In the genomic region with DNA sequence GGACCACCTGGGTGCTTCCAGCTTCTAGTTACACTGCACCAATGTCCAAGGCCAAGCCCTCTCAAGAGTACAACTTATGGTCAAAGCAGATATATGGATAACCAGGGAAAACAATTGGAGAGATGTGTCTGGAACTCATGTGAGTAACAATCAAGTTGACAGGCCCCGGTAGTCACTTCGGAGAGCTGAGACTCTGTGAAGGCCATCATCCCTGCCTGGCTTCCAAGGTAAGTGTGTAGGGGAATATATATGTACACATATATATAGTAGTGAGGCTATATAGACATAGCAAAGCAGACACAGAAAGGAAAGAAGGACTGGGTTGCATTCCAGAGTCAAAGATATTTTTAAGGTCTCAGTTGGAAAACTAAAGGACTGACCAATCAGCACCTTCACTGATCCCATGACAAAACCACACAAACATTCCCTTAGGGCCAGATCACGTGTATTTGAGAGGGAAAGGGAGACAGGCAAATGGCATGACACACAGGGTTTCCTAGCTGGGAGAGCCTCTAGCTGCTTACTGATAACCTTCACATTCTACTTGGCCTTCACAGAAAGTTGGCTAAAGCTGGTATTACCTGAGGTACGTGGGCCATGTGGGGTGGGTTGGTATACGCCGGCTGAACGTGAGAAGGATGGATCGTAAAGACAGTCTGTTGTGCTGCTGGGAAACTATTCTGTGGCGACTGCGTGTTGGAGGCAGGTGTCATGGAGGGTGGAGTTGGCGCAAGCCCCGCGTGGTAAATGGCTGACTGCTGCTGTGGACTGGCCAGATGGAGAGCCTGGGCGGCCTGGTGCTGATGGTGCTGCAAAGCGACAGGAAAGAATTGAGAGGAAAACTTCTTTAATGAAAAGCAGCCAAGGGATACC, we compare ENCODE assay signal across 13 cellular contexts. TPM values are rescaled to one million over a fixed set of nuclear protein-coding genes. Genes with fewer than 3 reads are reported as not detected.
A peak's percentile ranks its signal among the peaks of the same experiment; 100 is the strongest.
DNase-seq lines count a peak whose midpoint lies in the region; ATAC-seq and TF ChIP-seq lines count a peak whose summit lies in the region.
"Had no signal": no experiment of that assay in that cellular context is flagged by ENCODE, and none has a peak within 500 bp of the region (broad histone marks: within the 10 kb centered on the region; RNA-seq: fewer than 3 reads in every experiment).

No MANE protein-coding gene starts in this region.

- ATAC-seq in GM23338 (no peak), left lobe of liver (no peak), GM21526 (IDR thresholded peaks at IDR 0.05; ENCODE audit: low FRiP score, unreplicated experiment) (no peak)

- peak; percentile 74 for DNase-seq in AG08395 (ENCODE audit: low spot score)
- no peak for DNase-seq in GM23338 (ENCODE audit: low spot score)
- peak; percentile 58 for DNase-seq in astrocyte of the spinal cord (ENCODE audit: low read depth, low spot score)
- DNase-seq in left lobe of liver (ENCODE audit: low spot score): peak; percentile 41
- DNase-seq in SJCRH30: no peak
- no peak for DNase-seq in NCI-H510A (lab: John Stamatoyannopoulos, UW)
- DNase-seq in hippocampal formation (lab: John Stamatoyannopoulos, UW): no peak
- DNase-seq: Caco-2; NCI-H1694; NK-92 treated with Interleukin-12 subunit alpha and Interleukin-12 subunit beta, amount 100 ng/mL, for 24 hours; stimulated activated CD4-positive, alpha-beta T cell treated with anti-CD3 and anti-CD28 coated beads, Interleukin-12 subunit alpha, Interleukin-12 subunit beta, amount 100 ng/mL, for 4 hours had no signal

- peaks cover 6% of the 10 kb centered on the region; the same call in 1 of the 2 replicates for H4K20me1 ChIP-seq in GM23338 (replicated peaks; ENCODE audit: insufficient read depth)

- H3K4me1 ChIP-seq in GM23338 (ENCODE audit: insufficient read depth): no peaks in the 10 kb centered on the region
- H3K4me1 ChIP-seq in SJCRH30: no peaks in the 10 kb centered on the region
- H3K4me1 ChIP-seq: Caco-2 had no signal

- H3K27me3 Mint-ChIP-seq in GM23338 (ENCODE audit: insufficient read depth, low read depth, poor library complexity): peaks cover 9% of the 10 kb centered on the region
- H3K27me3 Mint-ChIP-seq: dendritic cell treated with granulocyte-macrophage colony-stimulating factor and Interleukin-4, amounts not matched to agents 40 ng/mL and 50 ng/mL, for 4 days had no signal

- peaks cover 43% of the 10 kb centered on the region for H3K36me3 Mint-ChIP-seq in GM23338 (ENCODE audit: low read depth)

- H3K9me3 ChIP-seq in SJCRH30 (replicated peaks): no peaks in the 10 kb centered on the region
- H3K9me3 ChIP-seq: Caco-2 had no signal

- H3K36me3 ChIP-seq in GM23338 (ENCODE audit: insufficient read depth): peaks cover 17% of the 10 kb centered on the region
- peaks cover 36% of the 10 kb centered on the region for H3K36me3 ChIP-seq in SJCRH30

- no peaks in the 10 kb centered on the region for H3K9me3 Mint-ChIP-seq in GM23338
- H3K9me3 Mint-ChIP-seq: dendritic cell treated with granulocyte-macrophage colony-stimulating factor and Interleukin-4, amounts not matched to agents 40 ng/mL and 50 ng/mL, for 4 days had no signal

- H3K4me3 ChIP-seq in GM23338 (no peak overlapping the region), astrocyte of the spinal cord (ENCODE audit: low read depth, low read length) (no peak overlapping the region), SJCRH30 (no peak overlapping the region)

- no peaks in the 10 kb centered on the region; the same call in 2 of the 3 replicates for H3K4me1 Mint-ChIP-seq in GM23338

- H3K4me3 Mint-ChIP-seq in GM23338: no peak overlapping the region
- H3K4me3 Mint-ChIP-seq: dendritic cell treated with granulocyte-macrophage colony-stimulating factor and Interleukin-4, amounts not matched to agents 40 ng/mL and 50 ng/mL, for 4 days had no signal

- H3K9me2 ChIP-seq in GM23338 (ENCODE audit: insufficient read depth): no peaks in the 10 kb centered on the region

- H3K27ac Mint-ChIP-seq in GM23338: no peak overlapping the region

- H3K27ac ChIP-seq in GM23338 (ENCODE audit: low read depth) (peak overlapping the region; percentile 59; the same call in 1 of the 2 replicates), SJCRH30 (no peak overlapping the region)

- no peak overlapping the region for H2AFZ ChIP-seq in GM23338

- peaks cover 26% of the 10 kb centered on the region for H3F3A ChIP-seq in GM23338 (replicated peaks; ENCODE audit: low read depth)

- H3K79me2 ChIP-seq in GM23338 (replicated peaks; ENCODE audit: insufficient read depth): no peaks in the 10 kb centered on the region

- no peak for TF ChIP-seq CTCF in GM23338 (conservative IDR thresholded peaks at IDR 0.05; ENCODE audit: low read depth in 2 of 2)
- TF ChIP-seq CTCF in astrocyte of the spinal cord (IDR thresholded peaks at IDR 0.05; ENCODE audit: low read depth, low read length): no peak

- no peak overlapping the region for H3K4me2 ChIP-seq in GM23338

- H3K27me3 ChIP-seq in GM23338 (ENCODE audit: insufficient read depth) (no peaks in the 10 kb centered on the region), SJCRH30 (no peaks in the 10 kb centered on the region)

- in situ Hi-C loops in astrocyte of the spinal cord (cut with HindIII; ENCODE audit: low sequenced_read_pairs): no loop called here

TF ChIP-seq in GM23338, 12 proteins besides CTCF, POLR2A, EP300 and RAD21 (continues in another document):
- TF ChIP-seq NANOG (IDR thresholded peaks at IDR 0.05; ENCODE audit: borderline replicate concordance) (no peak), POLR2AphosphoS5 (IDR thresholded peaks at IDR 0.05; ENCODE audit: low read depth) (no peak), STAT1 (IDR thresholded peaks at IDR 0.05; ENCODE audit: unreplicated experiment) (no peak)
- TF ChIP-seq, protein P1, sequence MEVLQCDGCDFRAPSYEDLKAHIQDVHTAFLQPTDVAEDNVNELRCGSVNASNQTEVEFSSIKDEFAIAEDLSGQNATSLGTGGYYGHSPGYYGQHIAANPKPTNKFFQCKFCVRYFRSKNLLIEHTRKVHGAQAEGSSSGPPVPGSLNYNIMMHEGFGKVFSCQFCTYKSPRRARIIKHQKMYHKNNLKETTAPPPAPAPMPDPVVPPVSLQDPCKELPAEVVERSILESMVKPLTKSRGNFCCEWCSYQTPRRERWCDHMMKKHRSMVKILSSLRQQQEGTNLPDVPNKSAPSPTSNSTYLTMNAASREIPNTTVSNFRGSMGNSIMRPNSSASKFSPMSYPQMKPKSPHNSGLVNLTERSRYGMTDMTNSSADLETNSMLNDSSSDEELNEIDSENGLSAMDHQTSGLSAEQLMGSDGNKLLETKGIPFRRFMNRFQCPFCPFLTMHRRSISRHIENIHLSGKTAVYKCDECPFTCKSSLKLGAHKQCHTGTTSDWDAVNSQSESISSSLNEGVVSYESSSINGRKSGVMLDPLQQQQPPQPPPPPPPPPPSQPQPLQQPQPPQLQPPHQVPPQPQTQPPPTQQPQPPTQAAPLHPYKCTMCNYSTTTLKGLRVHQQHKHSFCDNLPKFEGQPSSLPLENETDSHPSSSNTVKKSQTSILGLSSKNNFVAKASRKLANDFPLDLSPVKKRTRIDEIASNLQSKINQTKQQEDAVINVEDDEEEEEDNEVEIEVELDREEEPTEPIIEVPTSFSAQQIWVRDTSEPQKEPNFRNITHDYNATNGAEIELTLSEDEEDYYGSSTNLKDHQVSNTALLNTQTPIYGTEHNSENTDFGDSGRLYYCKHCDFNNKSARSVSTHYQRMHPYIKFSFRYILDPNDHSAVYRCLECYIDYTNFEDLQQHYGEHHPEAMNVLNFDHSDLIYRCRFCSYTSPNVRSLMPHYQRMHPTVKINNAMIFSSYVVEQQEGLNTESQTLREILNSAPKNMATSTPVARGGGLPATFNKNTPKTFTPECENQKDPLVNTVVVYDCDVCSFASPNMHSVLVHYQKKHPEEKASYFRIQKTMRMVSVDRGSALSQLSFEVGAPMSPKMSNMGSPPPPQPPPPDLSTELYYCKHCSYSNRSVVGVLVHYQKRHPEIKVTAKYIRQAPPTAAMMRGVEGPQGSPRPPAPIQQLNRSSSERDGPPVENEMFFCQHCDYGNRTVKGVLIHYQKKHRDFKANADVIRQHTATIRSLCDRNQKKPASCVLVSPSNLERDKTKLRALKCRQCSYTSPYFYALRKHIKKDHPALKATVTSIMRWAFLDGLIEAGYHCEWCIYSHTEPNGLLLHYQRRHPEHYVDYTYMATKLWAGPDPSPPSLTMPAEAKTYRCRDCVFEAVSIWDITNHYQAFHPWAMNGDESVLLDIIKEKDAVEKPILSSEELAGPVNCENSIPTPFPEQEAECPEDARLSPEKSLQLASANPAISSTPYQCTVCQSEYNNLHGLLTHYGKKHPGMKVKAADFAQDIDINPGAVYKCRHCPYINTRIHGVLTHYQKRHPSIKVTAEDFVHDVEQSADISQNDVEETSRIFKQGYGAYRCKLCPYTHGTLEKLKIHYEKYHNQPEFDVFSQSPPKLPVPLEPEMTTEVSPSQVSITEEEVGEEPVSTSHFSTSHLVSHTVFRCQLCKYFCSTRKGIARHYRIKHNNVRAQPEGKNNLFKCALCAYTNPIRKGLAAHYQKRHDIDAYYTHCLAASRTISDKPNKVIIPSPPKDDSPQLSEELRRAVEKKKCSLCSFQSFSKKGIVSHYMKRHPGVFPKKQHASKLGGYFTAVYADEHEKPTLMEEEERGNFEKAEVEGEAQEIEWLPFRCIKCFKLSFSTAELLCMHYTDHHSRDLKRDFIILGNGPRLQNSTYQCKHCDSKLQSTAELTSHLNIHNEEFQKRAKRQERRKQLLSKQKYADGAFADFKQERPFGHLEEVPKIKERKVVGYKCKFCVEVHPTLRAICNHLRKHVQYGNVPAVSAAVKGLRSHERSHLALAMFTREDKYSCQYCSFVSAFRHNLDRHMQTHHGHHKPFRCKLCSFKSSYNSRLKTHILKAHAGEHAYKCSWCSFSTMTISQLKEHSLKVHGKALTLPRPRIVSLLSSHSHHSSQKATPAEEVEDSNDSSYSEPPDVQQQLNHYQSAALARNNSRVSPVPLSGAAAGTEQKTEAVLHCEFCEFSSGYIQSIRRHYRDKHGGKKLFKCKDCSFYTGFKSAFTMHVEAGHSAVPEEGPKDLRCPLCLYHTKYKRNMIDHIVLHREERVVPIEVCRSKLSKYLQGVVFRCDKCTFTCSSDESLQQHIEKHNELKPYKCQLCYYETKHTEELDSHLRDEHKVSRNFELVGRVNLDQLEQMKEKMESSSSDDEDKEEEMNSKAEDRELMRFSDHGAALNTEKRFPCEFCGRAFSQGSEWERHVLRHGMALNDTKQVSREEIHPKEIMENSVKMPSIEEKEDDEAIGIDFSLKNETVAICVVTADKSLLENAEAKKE (CRISPR knock-in tag; IDR thresholded peaks at IDR 0.05): no peak

RNA-seq across cellular contexts. Expression of a gene that starts 50.0 kb away (rescaled TPM):
- 59.0 and 59.3 TPM in 2 replicates for total RNA-seq in GM23338 (2014; rRNA removed; shearing (Covaris generic))
- 7.6 and 8.1 TPM in 2 replicates for polyA plus RNA-seq in GM23338 (2016; fragmentation: Nextera tagmentation; extraction: Ambion mirVana)
- 11.7 TPM for total RNA-seq in left lobe of liver
- total RNA-seq in SJCRH30 (2014; rRNA removed; shearing (Covaris generic)): 11.1 and 13.2 TPM in 2 replicates

Comparison
In these comparisons a context has a peak if more than half of its experiments do, and no peak if none do; other contexts are left out.
1. DNase-seq: peak in AG08395 (single experiment), astrocyte of the spinal cord (single experiment) and left lobe of liver (single experiment); none in GM23338 (single experiment), SJCRH30 (0 of 2), NCI-H510A (single experiment) and hippocampal formation (0 of 2).